ENCODE assay signal across 19 cellular contexts in the genomic region with DNA sequence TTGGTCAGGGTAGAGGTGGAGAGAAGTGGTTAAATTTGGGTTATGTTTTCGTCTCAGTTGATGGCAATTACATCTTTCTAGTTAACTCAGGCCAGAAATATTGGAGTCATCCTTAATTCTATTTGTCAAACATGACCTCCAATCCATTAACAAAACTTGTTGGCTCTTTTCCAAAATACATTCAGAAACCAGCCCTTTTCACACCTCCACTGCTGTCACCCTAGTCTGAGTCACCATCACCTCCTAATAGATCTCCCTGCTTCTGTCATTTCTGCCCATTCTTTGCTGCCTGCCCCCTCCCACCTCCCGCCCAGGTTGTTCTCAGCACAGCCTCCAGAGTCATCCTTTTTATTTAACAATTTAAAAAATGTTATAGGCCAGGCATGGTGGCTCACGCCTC. TPM values are rescaled to one million over a fixed set of nuclear protein-coding genes. Genes with fewer than 3 reads are reported as not detected.
A peak's percentile ranks its signal among the peaks of the same experiment; 100 is the strongest.
DNase-seq lines count a peak whose midpoint lies in the region; ATAC-seq lines count a peak whose summit lies in the region.
"Had no signal": no experiment of that assay in that cellular context is flagged by ENCODE, and none has a peak within 500 bp of the region (broad histone marks: within the 10 kb centered on the region; RNA-seq: fewer than 3 reads in every experiment).

No MANE protein-coding gene starts in this region.

- DNase-seq in DMS53 (lab: John Stamatoyannopoulos, UW) (peak; percentile 55), DMS53 treated with DMSO at 0.1 percent for 48 hours (lab: John Stamatoyannopoulos, UW; ENCODE audit: unreplicated experiment) (no peak), Caki2 (ENCODE audit: low read depth) (peak; percentile 30), NCI-H510A (lab: John Stamatoyannopoulos, UW) (no peak), HuH-7.5 (ENCODE audit: low spot score) (no peak)
- peak; percentile 33 to 51 (median 47) for DNase-seq in stimulated activated CD4-positive, alpha-beta T cell treated with anti-CD3 and anti-CD28 coated beads, Interleukin-12 subunit alpha, Interleukin-12 subunit beta, amount 100 ng/mL, for 48 hours (ENCODE audit: low read depth in 2 of 3, low spot score in 1 of 3)
- DNase-seq in effector CD8-positive, alpha-beta T cell (lab: John Stamatoyannopoulos, UW): no peak
- DNase-seq: GDM1, glutamatergic neuron, GOT3, KBM-7, kidney, NCI-H1436, NCI-H526 treated with DMSO at 0.1 percent for 48 hours, thyroid gland had no signal

- ATAC-seq in activated T-helper 17 cell treated with anti-CD3 and anti-CD28 coated beads, Interleukin-2, amount 50 U/mL, for 72 hours (replicated peaks): no peak
- ATAC-seq: Right ventricle myocardium inferior had no signal

- peaks cover 31% of the 10 kb centered on the region for H3K36me3 Mint-ChIP-seq in activated T-helper 17 cell treated with anti-CD3 and anti-CD28 coated beads, Interleukin-2, amount 50 U/mL, for 72 hours (ENCODE audit: low read depth)

- H3K4me3 Mint-ChIP-seq in activated T-helper 17 cell treated with anti-CD3 and anti-CD28 coated beads, Interleukin-2, amount 50 U/mL, for 72 hours: no peak overlapping the region
- H3K4me3 Mint-ChIP-seq: CD14-positive monocyte had no signal

- H3K4me1 Mint-ChIP-seq in activated T-helper 17 cell treated with anti-CD3 and anti-CD28 coated beads, Interleukin-2, amount 50 U/mL, for 72 hours: peaks cover 38% of the 10 kb centered on the region

- H3K9me3 Mint-ChIP-seq in activated T-helper 17 cell treated with anti-CD3 and anti-CD28 coated beads, Interleukin-2, amount 50 U/mL, for 72 hours: no peaks in the 10 kb centered on the region
- H3K9me3 Mint-ChIP-seq: activated T-helper 2 cell treated with anti-CD3 and anti-CD28 coated beads, Interferon-gamma antibody, Interleukin-2, Interleukin-4, amounts not matched to agents 10 μg/mL and 5 μg/mL and 100 μg/mL, durations not matched to agents 14 hours and 24 hours and 36 hours; CD14-positive monocyte had no signal

- no peaks in the 10 kb centered on the region for H3K27me3 Mint-ChIP-seq in activated T-helper 17 cell treated with anti-CD3 and anti-CD28 coated beads, Interleukin-2, amount 50 U/mL, for 72 hours

- in situ Hi-C loops in Caki2 (cut with HindIII; ENCODE audit: low pct_unique_long_range_greater_than_20kb, low sequenced_read_pairs): no loop called here

- peak overlapping the region; percentile 24 for H3K27ac Mint-ChIP-seq in activated T-helper 17 cell treated with anti-CD3 and anti-CD28 coated beads, Interleukin-2, amount 50 U/mL, for 72 hours
- H3K27ac Mint-ChIP-seq: activated T-helper 2 cell treated with anti-CD3 and anti-CD28 coated beads, Interferon-gamma antibody, Interleukin-2, Interleukin-4, amounts not matched to agents 10 μg/mL and 5 μg/mL and 100 μg/mL, durations not matched to agents 14 hours and 24 hours and 36 hours; CD14-positive monocyte had no signal

RNA-seq across cellular contexts. Expression of a gene that starts 3.0 kb away (rescaled TPM):
- total RNA-seq in Caki2 (2014; rRNA removed; shearing (Covaris generic); ENCODE audit: low replicate concordance): 29.5 and 30.5 TPM in 2 replicates
- 10 to 100 TPM; 65.0 to 98.2 TPM for total RNA-seq in activated T-helper 17 cell treated with anti-CD3 and anti-CD28 coated beads, Interleukin-2, amount 50 U/mL, for 72 hours

RNA-seq across cellular contexts. Expression of a gene that starts 11.2 kb away (rescaled TPM):
- total RNA-seq in Caki2 (2014; rRNA removed; shearing (Covaris generic); ENCODE audit: low replicate concordance): 12.7 TPM in 1 of 2 replicates, not detected in the other
- 10 to 100 TPM; 22.1 to 23.1 TPM for total RNA-seq in activated T-helper 17 cell treated with anti-CD3 and anti-CD28 coated beads, Interleukin-2, amount 50 U/mL, for 72 hours

RNA-seq across cellular contexts. Expression of a gene that starts 12.0 kb away (rescaled TPM):
- 23.5 and 36.9 TPM in 2 replicates for total RNA-seq in Caki2 (2014; rRNA removed; shearing (Covaris generic); ENCODE audit: low replicate concordance)
- total RNA-seq in activated T-helper 17 cell treated with anti-CD3 and anti-CD28 coated beads, Interleukin-2, amount 50 U/mL, for 72 hours: 100 to 1,000 TPM; 102 to 117 TPM

RNA-seq across cellular contexts. Expression of a gene that starts 48.8 kb away (rescaled TPM):
- 6.9 and 10.8 TPM in 2 replicates for total RNA-seq in Caki2 (2014; rRNA removed; shearing (Covaris generic); ENCODE audit: low replicate concordance)
- total RNA-seq in activated T-helper 17 cell treated with anti-CD3 and anti-CD28 coated beads, Interleukin-2, amount 50 U/mL, for 72 hours: 100 to 1,000 TPM in 1 of 2 donors, 10 to 100 TPM in 1; 85.9 to 101 TPM

RNA-seq across cellular contexts. Expression of a gene that starts 49.4 kb away (rescaled TPM):
- 47.9 and 61.1 TPM in 2 replicates for total RNA-seq in Caki2 (2014; rRNA removed; shearing (Covaris generic); ENCODE audit: low replicate concordance)
- 10 to 100 TPM; 64.6 to 78.5 TPM for total RNA-seq in activated T-helper 17 cell treated with anti-CD3 and anti-CD28 coated beads, Interleukin-2, amount 50 U/mL, for 72 hours

Comparison
In these comparisons a context has a peak if more than half of its experiments do, and no peak if none do; other contexts are left out.
1. DNase-seq: peak in DMS53 (single experiment), Caki2 (single experiment) and stimulated activated CD4-positive, alpha-beta T cell treated with anti-CD3 and anti-CD28 coated beads, Interleukin-12 subunit alpha, Interleukin-12 subunit beta, amount 100 ng/mL, for 48 hours (3 of 3); none in DMS53 treated with DMSO at 0.1 percent for 48 hours (single experiment), effector CD8-positive, alpha-beta T cell (single experiment), NCI-H510A (single experiment) and HuH-7.5 (single experiment).